Comparison of ENCODE assay signal across 25 cellular contexts in genomic region chr11:7522106-7522505, GRCh38. TPM values are rescaled to one million over a fixed set of nuclear protein-coding genes. Genes with fewer than 3 reads are reported as not detected.
A peak's percentile ranks its signal among the peaks of the same experiment; 100 is the strongest.
DNase-seq lines count a peak whose midpoint lies in the region; ATAC-seq, FAIRE-seq and TF ChIP-seq lines count a peak whose summit lies in the region.
"Had no signal": no experiment of that assay in that cellular context is flagged by ENCODE, and none has a peak within 500 bp of the region (broad histone marks: within the 10 kb centered on the region; RNA-seq: fewer than 3 reads in every experiment).

No MANE protein-coding gene starts in this region.

- H3K4me1 ChIP-seq in H1 (replicated peaks in 1 of 4; ENCODE audit: control insufficient read depth in 3 of 4, insufficient read depth in 4 of 4, low read length in 3 of 4) = no peaks in the 10 kb centered on the region
- H3K4me1 ChIP-seq: SJCRH30 had no signal

- DNase-seq in Ammon's horn (ENCODE audit: low spot score) = peak; percentile 62
- peak; percentile 64 for DNase-seq in MV-4-11 (lab: John Stamatoyannopoulos, UW)
- DNase-seq in H1 (ENCODE audit: low read depth in 1 of 2, low spot score in 2 of 2) = no peak
- DNase-seq in sciatic nerve (ENCODE audit: low spot score) = no peak
- DNase-seq in DMS 273 treated with DMSO at 0.1 percent for 48 hours (lab: John Stamatoyannopoulos, UW) = no peak
- DNase-seq in GM19238 (ENCODE audit: insufficient read length, low spot score) = no peak
- DNase-seq: activated CD4-positive, alpha-beta T cell treated with anti-CD3 and anti-CD28 coated beads for 36 hours; activated naive CD4-positive, alpha-beta T cell treated with anti-CD3 and anti-CD28 coated beads for 36 hours; activated T-cell treated with anti-CD3 and anti-CD28 coated beads, Interleukin-2, amount 50 U/mL, for 72 hours; AML-193; COR-L47; H9; MM.1S; NCI-H1694; NCI-H69; ovary; PC-9; SJCRH30 had no signal

- no peak for TF ChIP-seq RAD21 in H1 (IDR thresholded peaks at IDR 0.05 in 1 of 2, conservative IDR thresholded peaks at IDR 0.05 in 1 of 2; ENCODE audit: low read depth in 2 of 2, low read length in 2 of 2)

- H3K27me3 ChIP-seq in H1 (replicated peaks in 1 of 4; ENCODE audit: control insufficient read depth in 3 of 4, extremely low read depth in 1 of 4, insufficient read depth in 3 of 4, low read length in 3 of 4) = no peaks in the 10 kb centered on the region
- H3K27me3 ChIP-seq: cardiac muscle cell, ovary, SJCRH30 had no signal

- H3K27ac ChIP-seq in H1 (ENCODE audit: low read depth, low read length) = no peak overlapping the region
- H3K27ac ChIP-seq: cardiac muscle cell, ovary, PC-9, SJCRH30 had no signal

- no peak overlapping the region for H3K23ac ChIP-seq in H1 (ENCODE audit: insufficient read length)

- 0 out of 2 replicates have a peak overlapping the region, but pooled peaks have one; percentile 24 for H2AK5ac ChIP-seq in H1 (ENCODE audit: low read depth, low read length)

- ATAC-seq in sciatic nerve (peak; percentile 8), HG03378 (IDR thresholded peaks at IDR 0.05; ENCODE audit: unreplicated experiment) (no peak), HG02623 (IDR thresholded peaks at IDR 0.05; ENCODE audit: unreplicated experiment) (no peak)
- ATAC-seq: activated CD4-positive, alpha-beta T cell treated with anti-CD3 and anti-CD28 coated beads for 36 hours; activated T-cell treated with anti-CD3 and anti-CD28 coated beads, Interleukin-2, amount 50 U/mL, for 72 hours had no signal

- no peak overlapping the region for H3K4me3 ChIP-seq in H1 (ENCODE audit: extremely low read depth in 1 of 4, insufficient read depth in 2 of 4, low read depth in 3 of 4, low read length in 4 of 4)
- H3K4me3 ChIP-seq: cardiac muscle cell, ovary, PC-9, SJCRH30, thoracic aorta had no signal

- H4K20me1 ChIP-seq in H1 (replicated peaks in 1 of 2; ENCODE audit: control insufficient read depth in 1 of 2, insufficient read depth in 2 of 2, low read length in 2 of 2) = peaks cover 1 to 2% of the 10 kb centered on the region in 2 experiments

- TF ChIP-seq POLR2A in H1 (IDR thresholded peaks at IDR 0.05; ENCODE audit: control extremely low read depth in 1 of 2, low read depth in 2 of 2, low read length in 2 of 2) = no peak

- TF ChIP-seq CTCF in H1 (IDR thresholded peaks at IDR 0.05; ENCODE audit: control extremely low read depth in 1 of 3, insufficient read depth in 1 of 3, low read depth in 1 of 3, low read length in 3 of 3) = no peak

- CTCF ChIA-PET in H1 (lab: Charles Lee; ENCODE audit: partially characterized antibody) = interaction anchor here (0.5 to 4.9 kb wide), 11 partner anchors 10 to 244 kb away, joined by 3 to 22 read pairs (median 5); partner anchors contain the start of gene PPFIBP2

- H3K4ac ChIP-seq in H1 (replicated peaks; ENCODE audit: insufficient read length, low read depth, low read length) = no peak overlapping the region

- H2AFZ ChIP-seq in H1 (ENCODE audit: low read length) = no peak overlapping the region
- H2AFZ ChIP-seq: PC-9 had no signal

- 64% methylated on average over 4 of the region's 4 CpGs; no CpG with 5 or more reads in 1 of the 2 experiments for WGBS in H1 (ENCODE audit: extremely low coverage in 1 of 2, insufficient coverage in 1 of 2, insufficient read length in 1 of 2, insufficient replicate concordance in 2 of 2, low coverage in 1 of 2, low lambda C conversion rate in 2 of 2, missing lambda C conversion rate in 1 of 2), 2 experiments

- no peak overlapping the region for H2BK12ac ChIP-seq in H1 (ENCODE audit: low read depth, low read length)

- no peak for FAIRE-seq in H1 (lab: Jason Lieb, UNC)
- FAIRE-seq: endometrium had no signal

- H3K4me2 ChIP-seq in H1 (ENCODE audit: insufficient read depth in 1 of 2, low read depth in 2 of 2, low read length in 2 of 2) = no peak overlapping the region
- H3K4me2 ChIP-seq: PC-9 had no signal

- H4K8ac ChIP-seq in H1 (ENCODE audit: extremely low read depth, insufficient read depth, low read length) = no peak overlapping the region

- H3K9me3 ChIP-seq in H1 (ENCODE audit: insufficient read depth in 2 of 2, low read depth in 1 of 2, low read length in 1 of 2) = no peaks in the 10 kb centered on the region
- H3K9me3 ChIP-seq: ovary, SJCRH30, thoracic aorta had no signal

- H2BK20ac ChIP-seq in H1 (ENCODE audit: low read length) = no peak overlapping the region

- no peak overlapping the region; a peak in 1 of 7 replicates for H3K9ac ChIP-seq in H1 (replicated peaks in 1 of 4; ENCODE audit: extremely low read depth in 1 of 4, low read depth in 3 of 4, low read length in 3 of 4)

- no peak overlapping the region for H4K5ac ChIP-seq in H1 (ENCODE audit: insufficient read length, low read depth, low read length)

- no peaks in the 10 kb centered on the region for H3K79me2 ChIP-seq in H1 (ENCODE audit: control insufficient read depth in 1 of 2, insufficient read depth in 2 of 2, low read length in 2 of 2)

- no peak overlapping the region for H3K56ac ChIP-seq in H1 (replicated peaks; ENCODE audit: insufficient read length, low read depth, low read length)

- TF ChIP-seq EP300 in H1 (IDR thresholded peaks at IDR 0.05; ENCODE audit: borderline replicate concordance in 1 of 2, low read depth in 2 of 2, low read length in 2 of 2) = no peak

- no peak overlapping the region for H2BK5ac ChIP-seq in H1 (ENCODE audit: low read depth, low read length)

- POLR2A ChIA-PET in H1 (lab: Charles Lee; ENCODE audit: partially characterized antibody) = no interaction called here

- no peak overlapping the region for H4K91ac ChIP-seq in H1 (replicated peaks; ENCODE audit: insufficient read length, low read length)

- no peak overlapping the region for H2BK15ac ChIP-seq in H1 (ENCODE audit: low read length)

- no peak overlapping the region for H3K18ac ChIP-seq in H1 (ENCODE audit: extremely low read depth, low read length)

- no peaks in the 10 kb centered on the region; the same call in 1 of the 2 replicates for H3K23me2 ChIP-seq in H1 (ENCODE audit: low read depth, low read length)

- H2BK120ac ChIP-seq in H1 (replicated peaks; ENCODE audit: low read depth, low read length) = no peak overlapping the region

- no peak overlapping the region for H3K14ac ChIP-seq in H1 (ENCODE audit: insufficient read length)

- H3K36me3 ChIP-seq in H1 (ENCODE audit: control insufficient read depth in 2 of 4, insufficient read depth in 4 of 4, low read length in 3 of 4) = no peaks in the 10 kb centered on the region
- H3K36me3 ChIP-seq: cardiac muscle cell, ovary, SJCRH30, thoracic aorta had no signal

- H3K79me1 ChIP-seq in H1 (ENCODE audit: low read depth, low read length) = no peaks in the 10 kb centered on the region

- intact Hi-C loops in sciatic nerve (cut with DNase I) = no loop called here

TF ChIP-seq in H1, 55 proteins besides CTCF, POLR2A, EP300 and RAD21 (continues in another document):
- TF ChIP-seq SRF (IDR thresholded peaks at IDR 0.05; ENCODE audit: low read depth, low read length) = no peak
- no peak for TF ChIP-seq MAFK (IDR thresholded peaks at IDR 0.05; ENCODE audit: low read depth, low read length)
- TF ChIP-seq SIRT6 (IDR thresholded peaks at IDR 0.05; ENCODE audit: low read length) = no peak
- no peak for TF ChIP-seq GTF2F1 (IDR thresholded peaks at IDR 0.05; ENCODE audit: borderline replicate concordance, low read depth, low read length)
- no peak for TF ChIP-seq JUND (IDR thresholded peaks at IDR 0.05; ENCODE audit: low read length)
- TF ChIP-seq RXRA (IDR thresholded peaks at IDR 0.05; ENCODE audit: insufficient read depth, low read depth, low read length) = no peak
- no peak for TF ChIP-seq CHD1 (IDR thresholded peaks at IDR 0.05; ENCODE audit: low read depth, low read length)
- no peak for TF ChIP-seq MAX (IDR thresholded peaks at IDR 0.05)

RNA-seq across cellular contexts. Expression of gene PPFIBP2, which starts 8.3 kb away (rescaled TPM):
- total RNA-seq in H1 (2021; fragmentation: NEBNext Ultra II Directional; extraction: Animal tissue kit (Norgen Biotek cat#: 25700)) = 9.8 and 11.7 TPM in 2 replicates
- polyA plus RNA-seq in H1 (2011; rRNA removed) = 5.5 and 6.3 TPM in 2 replicates
- 7.6 TPM for polyA plus RNA-seq in H1 (2011; cell fraction: cytosol; rRNA removed)
- polyA plus RNA-seq in H1 (2011; cell fraction: nucleus; rRNA removed) = 19.1 TPM
- polyA plus RNA-seq in H1 (2012, experiment 1 of 2) = 6.8 to 11.5 TPM (median 8.5 TPM) in 4 replicates
- polyA plus RNA-seq in H1 (2012, experiment 2 of 2) = 1.0 TPM
- polyA plus RNA-seq in H1 (2013, experiment 1 of 2) = 7.7 TPM
- 6.1 TPM for polyA plus RNA-seq in H1 (2013, experiment 2 of 2)
- polyA minus RNA-seq in H1 (2011; rRNA and poly(A)+ RNA removed) = 25.4 and 30.6 TPM in 2 replicates
- polyA minus RNA-seq in H1 (2011; cell fraction: cytosol; rRNA and poly(A)+ RNA removed) = 6.1 TPM
- 25.8 TPM for polyA minus RNA-seq in H1 (2011; cell fraction: nucleus; rRNA and poly(A)+ RNA removed)
- total RNA-seq in sciatic nerve = 52.3 TPM

RNA-seq across cellular contexts. Expression of gene OLFML1, which starts 36.8 kb away (rescaled TPM):
- total RNA-seq in H1 (2021; fragmentation: NEBNext Ultra II Directional; extraction: Animal tissue kit (Norgen Biotek cat#: 25700)) = 0.24 TPM in 1 of 2 replicates, not detected in the other
- polyA plus RNA-seq in H1 (2011; rRNA removed) = 0.03 TPM in 1 of 2 replicates, not detected in the other
- polyA plus RNA-seq in H1 (2011; cell fraction: cytosol; rRNA removed) = not detected
- polyA plus RNA-seq in H1 (2011; cell fraction: nucleus; rRNA removed) = not detected
- 0.11 to 0.28 TPM (median 0.19 TPM) in 4 replicates for polyA plus RNA-seq in H1 (2012, experiment 1 of 2)
- not detected for polyA plus RNA-seq in H1 (2012, experiment 2 of 2)
- 0.08 TPM for polyA plus RNA-seq in H1 (2013, experiment 1 of 2)
- polyA plus RNA-seq in H1 (2013, experiment 2 of 2) = 0.07 TPM
- polyA minus RNA-seq in H1 (2011; rRNA and poly(A)+ RNA removed) = 0.22 and 0.27 TPM in 2 replicates
- polyA minus RNA-seq in H1 (2011; cell fraction: cytosol; rRNA and poly(A)+ RNA removed) = not detected
- polyA minus RNA-seq in H1 (2011; cell fraction: nucleus; rRNA and poly(A)+ RNA removed) = 0.20 TPM
- total RNA-seq in sciatic nerve = 27.2 TPM
- total RNA-seq: A172; activated CD4-positive, alpha-beta T cell treated with anti-CD3 and anti-CD28 coated beads for 36 hours; activated naive CD4-positive, alpha-beta T cell treated with anti-CD3 and anti-CD28 coated beads for 36 hours; activated T-cell treated with anti-CD3 and anti-CD28 coated beads, Interleukin-2, amount 50 U/mL, for 72 hours; H9; PC-9; SJCRH30; T-helper 1 cell treated with Interleukin-12 subunit alpha and Interleukin-12 subunit beta and Interleukin-4 antibody, amounts not matched to agents 30 ng/mL and 1 ng/mL, for 36 hours had no signal

Comparison
In these comparisons a context has a peak if more than half of its experiments do, and no peak if none do; other contexts are left out.
1. DNase-seq: peak in Ammon's horn (single experiment) and MV-4-11 (single experiment); none in H1 (0 of 2), sciatic nerve (single experiment), DMS 273 treated with DMSO at 0.1 percent for 48 hours (single experiment) and GM19238 (single experiment).
2. RNA of gene OLFML1, which starts 36.8 kb away (total RNA-seq): 27.2 TPM in sciatic nerve (single experiment); 0.24 TPM in H1; every median in the first group is over 10 times any median in the second.